In genomic region chr18:41150316-41150715, GRCh38 we compare ENCODE assay signal across 20 cellular contexts.
DNase-seq lines count a peak whose midpoint lies in the region; ATAC-seq, FAIRE-seq and TF ChIP-seq lines count a peak whose summit lies in the region.
"Had no signal": no experiment of that assay in that cellular context is flagged by ENCODE, and none has a peak within 500 bp of the region (broad histone marks: within the 10 kb centered on the region; RNA-seq: fewer than 3 reads in every experiment).

No MANE protein-coding gene starts in this region.

- peak; percentile 35 for FAIRE-seq in D721Med (lab: Jason Lieb, UNC)
- FAIRE-seq: small intestine had no signal

- no peaks in the 10 kb centered on the region for H3K9me3 ChIP-seq in HAP-1
- H3K9me3 ChIP-seq: breast epithelium, SJSA1 had no signal

- ATAC-seq in HG02571 (IDR thresholded peaks at IDR 0.05; ENCODE audit: unreplicated experiment), result no peak
- ATAC-seq: natural killer cell treated with Interleukin-12 subunit alpha and Interleukin-12 subunit beta and Interleukin-15 and Interleukin-18, amount 100 ng/mL, for 72 hours; PC-3 had no signal

- in situ Hi-C loops in HAP-1 (cut with MboI; ENCODE audit: low sequenced_read_pairs), result no loop called here

- peak overlapping the region; percentile 14 for H3K27ac ChIP-seq in epithelial cell of prostate
- H3K27ac ChIP-seq: breast epithelium, dorsolateral prefrontal cortex, SJSA1 had no signal

- DNase-seq in D721Med (ENCODE audit: insufficient read length, low spot score), result no peak
- peak; percentile 59 to 95 (median 73) for DNase-seq in NCI-H1417 (lab: John Stamatoyannopoulos, UW)
- DNase-seq in NCI-H2227 treated with DMSO at 0.1 percent for 48 hours (lab: John Stamatoyannopoulos, UW), result peak; percentile 65
- DNase-seq in epithelial cell of prostate (ENCODE audit: low read depth, low spot score), result no peak
- DNase-seq in midbrain (lab: John Stamatoyannopoulos, UW), result no peak
- no peak for DNase-seq in HAP-1 (ENCODE audit: low spot score in 2 of 2)
- DNase-seq: activated CD8-positive, alpha-beta memory T cell treated with anti-CD3 and anti-CD28 coated beads for 24 hours; dorsolateral prefrontal cortex; glutamatergic neuron; immature natural killer cell; NCI-H2029 treated with DMSO at 0.1 percent for 48 hours; PC-3; small intestine; stimulated activated CD4-positive, alpha-beta T cell treated with anti-CD3 and anti-CD28 coated beads, Interleukin-4, amount 100 ng/mL, for 4 hours; stimulated activated CD8-positive, alpha-beta memory T cell treated with anti-CD3 and anti-CD28 coated beads, Interleukin-4, amount 100 ng/mL, for 48 hours; substantia nigra had no signal

- H3K4me3 ChIP-seq in HAP-1, result no peak overlapping the region
- H3K4me3 ChIP-seq: breast epithelium, dorsolateral prefrontal cortex, SJSA1 had no signal

- H3K27me3 ChIP-seq in HAP-1 (ENCODE audit: low read depth), result no peaks in the 10 kb centered on the region
- H3K27me3 ChIP-seq: breast epithelium, dorsolateral prefrontal cortex, SJSA1 had no signal

- no peak for TF ChIP-seq CTCF in D721Med (IDR thresholded peaks at IDR 0.05; ENCODE audit: insufficient read depth, missing control alignments)

- peaks cover 10% of the 10 kb centered on the region for H3K4me1 ChIP-seq in HAP-1
- H3K4me1 ChIP-seq: breast epithelium, SJSA1 had no signal

- H3K36me3 ChIP-seq in HAP-1 (replicated peaks), result no peaks in the 10 kb centered on the region
- H3K36me3 ChIP-seq: breast epithelium, SJSA1 had no signal

Comparison
In these comparisons a context has a peak if more than half of its experiments do, and no peak if none do; other contexts are left out.
1. DNase-seq: peak in NCI-H1417 (3 of 3) and NCI-H2227 treated with DMSO at 0.1 percent for 48 hours (single experiment); none in D721Med (single experiment), epithelial cell of prostate (single experiment), midbrain (single experiment) and HAP-1 (0 of 2).